ENCODE assay signal across 2 cellular contexts in genomic region chr10:790821-791551, GRCh38.
TF ChIP-seq lines count a peak whose summit lies in the region.

No MANE protein-coding gene starts in this region.

TF ChIP-seq in SK-N-SH, 30 proteins besides CTCF, POLR2A, EP300 and RAD21:
- no peak for TF ChIP-seq REST (IDR thresholded peaks at IDR 0.05; ENCODE audit: low read depth, low read length)
- TF ChIP-seq SIN3A (IDR thresholded peaks at IDR 0.05; ENCODE audit: borderline replicate concordance, low read depth, low read length): no peak
- TF ChIP-seq MXI1 (IDR thresholded peaks at IDR 0.05; ENCODE audit: low read depth, low read length): no peak
- TF ChIP-seq ZBTB33 (IDR thresholded peaks at IDR 0.05; ENCODE audit: borderline replicate concordance, low read depth): no peak
- no peak for TF ChIP-seq IRF3 (IDR thresholded peaks at IDR 0.05; ENCODE audit: low read depth, low read length)
- no peak for TF ChIP-seq TEAD4 (IDR thresholded peaks at IDR 0.05; ENCODE audit: borderline replicate concordance, insufficient read depth)
- no peak for TF ChIP-seq SMC3 (IDR thresholded peaks at IDR 0.05; ENCODE audit: low read depth, low read length)
- no peak for TF ChIP-seq RXRA (IDR thresholded peaks at IDR 0.05; ENCODE audit: borderline replicate concordance, low read depth)
- no peak for TF ChIP-seq NRF1 (IDR thresholded peaks at IDR 0.05; ENCODE audit: low read depth, low read length)

TF ChIP-seq in SK-N-SH treated with all-trans-retinoic acid at 6 μM for 48 hours, 23 proteins besides CTCF, POLR2A, EP300 and RAD21 (continued from another document):
- TF ChIP-seq CREB5 (CRISPR knock-in tag; IDR thresholded peaks at IDR 0.05; ENCODE audit: low read depth) (no peak), PPARA (CRISPR knock-in tag; IDR thresholded peaks at IDR 0.05; ENCODE audit: borderline replicate concordance) (no peak), RARB (CRISPR knock-in tag; IDR thresholded peaks at IDR 0.05) (no peak), ZFP3 (CRISPR knock-in tag; IDR thresholded peaks at IDR 0.05) (no peak), GLIS3 (CRISPR knock-in tag; IDR thresholded peaks at IDR 0.05) (no peak), ZNF565 (CRISPR knock-in tag; conservative IDR thresholded peaks at IDR 0.05; ENCODE audit: low read depth) (no peak), ZC3H10 (CRISPR knock-in tag; IDR thresholded peaks at IDR 0.05) (no peak), ZFP30 (CRISPR knock-in tag; IDR thresholded peaks at IDR 0.05) (no peak), CSRNP3 (CRISPR knock-in tag; IDR thresholded peaks at IDR 0.05) (no peak), ESRRG (CRISPR knock-in tag; IDR thresholded peaks at IDR 0.05) (no peak), POU6F1 (CRISPR knock-in tag; IDR thresholded peaks at IDR 0.05; ENCODE audit: borderline replicate concordance, low read depth) (no peak), PATZ1 (CRISPR knock-in tag; IDR thresholded peaks at IDR 0.05; ENCODE audit: borderline replicate concordance) (no peak)
